18 cellular contexts compared by ENCODE assay signal in the genomic region with DNA sequence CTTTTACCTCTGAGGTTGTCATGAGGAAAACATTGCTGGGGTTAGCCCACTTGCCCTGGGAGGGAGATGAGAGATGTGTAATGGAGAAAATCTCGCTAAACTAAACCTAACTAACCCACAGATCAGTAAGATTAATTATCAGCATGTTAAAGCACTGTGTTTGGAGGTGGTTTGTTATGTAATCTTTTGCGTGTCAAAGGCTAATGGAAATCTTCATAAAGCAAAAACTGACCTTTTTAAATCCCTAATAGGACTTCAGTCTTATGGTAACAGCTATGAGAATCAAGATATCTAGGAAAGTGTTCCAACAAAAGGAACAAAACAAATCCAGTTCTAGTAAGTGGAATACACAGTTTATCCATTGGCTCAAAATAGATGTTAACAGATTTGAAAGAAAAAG.
DNase-seq lines count a peak whose midpoint lies in the region; ATAC-seq, FAIRE-seq and TF ChIP-seq lines count a peak whose summit lies in the region.
"Had no signal": no experiment of that assay in that cellular context is flagged by ENCODE, and none has a peak within 500 bp of the region (broad histone marks: within the 10 kb centered on the region; RNA-seq: fewer than 3 reads in every experiment).

No MANE protein-coding gene starts in this region.

- H3K9ac ChIP-seq in HepG2 (ENCODE audit: insufficient read depth, low read depth, low read length) (no peak overlapping the region), Karpas-422 (ENCODE audit: low read length) (no peak overlapping the region)
- H3K9ac ChIP-seq: BLaER1 had no signal

- in situ Hi-C loops in HepG2 (cut with HindIII; ENCODE audit: extremely low pct_ligation_motif_present, low pct_unique_long_range_greater_than_20kb) = no loop called here

- no peak for TF ChIP-seq POLR2A in HepG2 (IDR thresholded peaks at IDR 0.05; ENCODE audit: insufficient read depth in 1 of 2, low read depth in 2 of 2, low read length in 2 of 2)
- TF ChIP-seq POLR2A in right lobe of liver (IDR thresholded peaks at IDR 0.05) = no peak
- TF ChIP-seq POLR2A in gastroesophageal sphincter (IDR thresholded peaks at IDR 0.05) = no peak

- BruUV-seq in HepG2 (replicated peaks; lab: Mats Ljungman, UMichigan) = no TSS peak

- H3K36me3 ChIP-seq in HepG2 (replicated peaks in 1 of 2; ENCODE audit: control insufficient read depth in 1 of 2, insufficient read depth in 2 of 2, low read length in 2 of 2) = no peaks in the 10 kb centered on the region
- no peaks in the 10 kb centered on the region for H3K36me3 ChIP-seq in right lobe of liver
- H3K36me3 ChIP-seq in gastroesophageal sphincter = no peaks in the 10 kb centered on the region
- no peaks in the 10 kb centered on the region for H3K36me3 ChIP-seq in Karpas-422 (ENCODE audit: insufficient read depth, low read length)
- H3K36me3 ChIP-seq: BLaER1 had no signal

- ATAC-seq in HepG2 (0 out of 3 replicates have a peak, but pooled peaks have one; percentile 20), right lobe of liver (no peak), gastroesophageal sphincter (no peak), WTC11 (no peak)
- ATAC-seq: HCT116 had no signal

- H3K4me3 Mint-ChIP-seq in nephron (no peak overlapping the region), WTC11 (no peak overlapping the region)
- H3K4me3 Mint-ChIP-seq: CD14-positive monocyte; CD4-positive, alpha-beta memory T cell had no signal

- H4K20me1 ChIP-seq in HepG2 (ENCODE audit: insufficient read depth, low read length) (no peaks in the 10 kb centered on the region), Karpas-422 (ENCODE audit: insufficient read depth, low read depth, low read length) (no peaks in the 10 kb centered on the region)
- H4K20me1 ChIP-seq: BLaER1 had no signal

- H3K4me3 ChIP-seq in HepG2 (replicated peaks in 1 of 3; ENCODE audit: insufficient read depth in 1 of 3, low read depth in 2 of 3, low read length in 3 of 3) (no peak overlapping the region), right lobe of liver (no peak overlapping the region), gastroesophageal sphincter (no peak overlapping the region), Karpas-422 (ENCODE audit: low read length) (no peak overlapping the region)
- H3K4me3 ChIP-seq: BLaER1 had no signal

- no peaks in the 10 kb centered on the region for H3K4me1 ChIP-seq in HepG2 (ENCODE audit: insufficient read depth, low read length)
- no peaks in the 10 kb centered on the region for H3K4me1 ChIP-seq in right lobe of liver
- peaks cover 0 to 43% (median 0%) of the 10 kb centered on the region in 3 donors for H3K4me1 ChIP-seq in gastroesophageal sphincter
- H3K4me1 ChIP-seq in Karpas-422 (ENCODE audit: low read length) = no peaks in the 10 kb centered on the region
- H3K4me1 ChIP-seq: BLaER1 had no signal

- H3K27ac Mint-ChIP-seq in nephron = peak overlapping the region; percentile 56 to 65 (median 57)
- H3K27ac Mint-ChIP-seq in WTC11 = no peak overlapping the region
- H3K27ac Mint-ChIP-seq: CD14-positive monocyte; CD4-positive, alpha-beta memory T cell had no signal

- intact Hi-C loops in HepG2 (cut with micrococcal nuclease; ENCODE audit: unreplicated experiment) (no loop called here), right lobe of liver (cut with DNase I) (no loop called here)

- POLR2A ChIA-PET in HepG2 (lab: Yijun Ruan, JAX) (no interaction called here), WTC11 (lab: Charles Lee) (no interaction called here)

- TF ChIP-seq EP300 in HepG2 (IDR thresholded peaks at IDR 0.05; ENCODE audit: low read depth in 2 of 2, low read length in 2 of 2) = no peak
- TF ChIP-seq EP300 in HepG2 (CRISPR knock-in tag; IDR thresholded peaks at IDR 0.05; ENCODE audit: borderline replicate concordance) = no peak
- TF ChIP-seq EP300 in gastroesophageal sphincter (IDR thresholded peaks at IDR 0.05) = no peak

- FAIRE-seq in HepG2 (lab: Jason Lieb, UNC) = no peak

- H3K4me1 Mint-ChIP-seq in nephron (no peaks in the 10 kb centered on the region), WTC11 (no peaks in the 10 kb centered on the region)
- H3K4me1 Mint-ChIP-seq: CD14-positive monocyte; CD4-positive, alpha-beta memory T cell had no signal

- H2AFZ ChIP-seq in HepG2 (ENCODE audit: low read length) (no peak overlapping the region), Karpas-422 (ENCODE audit: low read length) (no peak overlapping the region)

- H3K9me2 ChIP-seq in Karpas-422 (replicated peaks; ENCODE audit: insufficient read depth, low read length) = no peaks in the 10 kb centered on the region

- H3K27ac ChIP-seq in HepG2 (ENCODE audit: extremely low read length, insufficient read depth, low read length) (no peak overlapping the region), right lobe of liver (no peak overlapping the region), gastroesophageal sphincter (peak overlapping the region in 3 of 4 donors; percentile 39 to 53 (median 39)), Karpas-422 (ENCODE audit: low read length) (no peak overlapping the region)
- H3K27ac ChIP-seq: BLaER1 had no signal

- WGBS in HepG2 (ENCODE audit: low lambda C conversion rate) = 93% methylated on average over 2 of the region's 2 CpGs
- 100% methylated on average over 2 of the region's 2 CpGs for WGBS in right lobe of liver (ENCODE audit: insufficient coverage, low coverage, low lambda C conversion rate, missing lambda C conversion rate)
- WGBS in gastroesophageal sphincter (ENCODE audit: low coverage in 1 of 2), 2 donors = 18 to 22% methylated on average over 2 of the region's 2 CpGs

- H3K79me2 ChIP-seq in HepG2 (ENCODE audit: insufficient read depth, low read length) (no peaks in the 10 kb centered on the region), Karpas-422 (ENCODE audit: low read length) (no peaks in the 10 kb centered on the region)

- H3K36me3 Mint-ChIP-seq in nephron (ENCODE audit: low read depth) (peaks cover 9% of the 10 kb centered on the region), WTC11 (no peaks in the 10 kb centered on the region)
- H3K36me3 Mint-ChIP-seq: CD14-positive monocyte; CD4-positive, alpha-beta memory T cell had no signal

- no peak overlapping the region for H3K4me2 ChIP-seq in HepG2 (ENCODE audit: low read depth, low read length)
- H3K4me2 ChIP-seq in Karpas-422 (ENCODE audit: low read depth, low read length, poor library complexity, severe bottlenecking) = no peak overlapping the region
- H3K4me2 ChIP-seq: BLaER1 had no signal

- H3K27me3 ChIP-seq in HepG2 (ENCODE audit: control insufficient read depth in 1 of 2, insufficient read depth in 2 of 2, low read length in 2 of 2) (no peaks in the 10 kb centered on the region), right lobe of liver (no peaks in the 10 kb centered on the region), gastroesophageal sphincter (no peaks in the 10 kb centered on the region), Karpas-422 (ENCODE audit: low read length) (no peaks in the 10 kb centered on the region)
- H3K27me3 ChIP-seq: BLaER1 had no signal

- H3K9me3 ChIP-seq in HepG2 (ENCODE audit: low read length) = no peaks in the 10 kb centered on the region
- no peaks in the 10 kb centered on the region for H3K9me3 ChIP-seq in right lobe of liver
- H3K9me3 ChIP-seq in gastroesophageal sphincter = no peaks in the 10 kb centered on the region
- no peaks in the 10 kb centered on the region for H3K9me3 ChIP-seq in Karpas-422 (ENCODE audit: low read length)
- H3K9me3 ChIP-seq: BLaER1 had no signal

- no peak for TF ChIP-seq CTCF in HepG2 (CRISPR knock-in tag; IDR thresholded peaks at IDR 0.05)
- TF ChIP-seq CTCF in right lobe of liver (IDR thresholded peaks at IDR 0.05) = no peak
- TF ChIP-seq CTCF in gastroesophageal sphincter (IDR thresholded peaks at IDR 0.05) = no peak
- no peak for TF ChIP-seq CTCF in nephron (IDR thresholded peaks at IDR 0.05; ENCODE audit: unreplicated experiment in 3 of 3)
- no peak for TF ChIP-seq CTCF in WTC11 (IDR thresholded peaks at IDR 0.05)

- no peak for TF ChIP-seq RAD21 in HepG2 (CRISPR knock-in tag; IDR thresholded peaks at IDR 0.05)

- no peak for DNase-seq in HepG2 (ENCODE audit: low spot score)
- DNase-seq in right lobe of liver = no peak
- no peak for DNase-seq in HK-2 (ENCODE audit: unreplicated experiment)
- DNase-seq in activated T-cell treated with anti-CD3 and anti-CD28 coated beads, Interleukin-2, amount 50 U/mL, for 48 hours = no peak
- no peak for DNase-seq in WTC11 (ENCODE audit: low spot score)
- no peak for DNase-seq in Karpas-422
- DNase-seq: 8988T; Calu3; CD4-positive, alpha-beta memory T cell; DMS79 treated with DMSO at 0.1 percent for 48 hours; GF-D8; GOT3; H7 had no signal

- no peaks in the 10 kb centered on the region for H3K27me3 Mint-ChIP-seq in nephron (ENCODE audit: low read depth)
- no peaks in the 10 kb centered on the region for H3K27me3 Mint-ChIP-seq in WTC11 (ENCODE audit: low read depth)
- H3K27me3 Mint-ChIP-seq: CD4-positive, alpha-beta memory T cell had no signal

- H3K9me3 Mint-ChIP-seq in nephron (no peaks in the 10 kb centered on the region), WTC11 (no peaks in the 10 kb centered on the region)

- CTCF ChIA-PET in HepG2 (lab: Yijun Ruan, JAX; ENCODE audit: low intra/inter-chr PET ratio, low total read pairs) = no interaction called here
- CTCF ChIA-PET in WTC11 (lab: Charles Lee) = no interaction called here

TF ChIP-seq in HepG2, 621 proteins besides CTCF, POLR2A, EP300 and RAD21 (continues in another document):
- no peak for TF ChIP-seq ZNF274 (CRISPR knock-in tag; IDR thresholded peaks at IDR 0.05)

TF ChIP-seq in WTC11, 78 proteins besides CTCF, POLR2A, EP300 and RAD21 (continues in another document):
- TF ChIP-seq OVOL2 (CRISPR knock-in tag; IDR thresholded peaks at IDR 0.05; ENCODE audit: borderline replicate concordance) (no peak), FOXP1 (CRISPR knock-in tag; IDR thresholded peaks at IDR 0.05; ENCODE audit: borderline replicate concordance) (no peak), ZNF416 (CRISPR knock-in tag; IDR thresholded peaks at IDR 0.05) (no peak), TP53 (CRISPR knock-in tag; IDR thresholded peaks at IDR 0.05) (no peak), FOXK1 (CRISPR knock-in tag; IDR thresholded peaks at IDR 0.05) (no peak)
- TF ChIP-seq, protein P1, sequence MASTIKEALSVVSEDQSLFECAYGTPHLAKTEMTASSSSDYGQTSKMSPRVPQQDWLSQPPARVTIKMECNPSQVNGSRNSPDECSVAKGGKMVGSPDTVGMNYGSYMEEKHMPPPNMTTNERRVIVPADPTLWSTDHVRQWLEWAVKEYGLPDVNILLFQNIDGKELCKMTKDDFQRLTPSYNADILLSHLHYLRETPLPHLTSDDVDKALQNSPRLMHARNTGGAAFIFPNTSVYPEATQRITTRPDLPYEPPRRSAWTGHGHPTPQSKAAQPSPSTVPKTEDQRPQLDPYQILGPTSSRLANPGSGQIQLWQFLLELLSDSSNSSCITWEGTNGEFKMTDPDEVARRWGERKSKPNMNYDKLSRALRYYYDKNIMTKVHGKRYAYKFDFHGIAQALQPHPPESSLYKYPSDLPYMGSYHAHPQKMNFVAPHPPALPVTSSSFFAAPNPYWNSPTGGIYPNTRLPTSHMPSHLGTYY (CRISPR knock-in tag; IDR thresholded peaks at IDR 0.05) = no peak

Comparison
In these comparisons a context has a peak if more than half of its experiments do, and no peak if none do; other contexts are left out.
1. H3K27ac ChIP-seq: peak in gastroesophageal sphincter (3 of 4); none in HepG2 (single experiment), right lobe of liver (0 of 3) and Karpas-422 (single experiment).